ENCODE assay signal across 10 cellular contexts in genomic region chr7:30743371-30744074, GRCh38. TPM values are rescaled to one million over a fixed set of nuclear protein-coding genes. Genes with fewer than 3 reads are reported as not detected.
A peak's percentile ranks its signal among the peaks of the same experiment; 100 is the strongest.
DNase-seq lines count a peak whose midpoint lies in the region; ATAC-seq, FAIRE-seq and TF ChIP-seq lines count a peak whose summit lies in the region.
"Had no signal": no experiment of that assay in that cellular context is flagged by ENCODE, and none has a peak within 500 bp of the region (broad histone marks: within the 10 kb centered on the region; RNA-seq: fewer than 3 reads in every experiment).

No MANE protein-coding gene starts in this region.

- no peak overlapping the region for H2BK12ac ChIP-seq in H1 (ENCODE audit: low read depth, low read length)

- H3K9me3 ChIP-seq in H1 (ENCODE audit: insufficient read depth in 2 of 2, low read depth in 1 of 2, low read length in 1 of 2) = no peaks in the 10 kb centered on the region
- H3K9me3 ChIP-seq in thyroid gland = no peaks in the 10 kb centered on the region
- H3K9me3 ChIP-seq: neutrophil had no signal

- peak; percentile 51 to 63 for TF ChIP-seq RAD21 in H1 (IDR thresholded peaks at IDR 0.05 in 1 of 2, conservative IDR thresholded peaks at IDR 0.05 in 1 of 2; ENCODE audit: low read depth in 2 of 2, low read length in 2 of 2)

- POLR2A ChIA-PET in H1 (lab: Charles Lee; ENCODE audit: partially characterized antibody) = no interaction called here

- CTCF ChIA-PET in H1 (lab: Charles Lee; ENCODE audit: partially characterized antibody) = interaction anchor here (1.2 to 9.5 kb wide), 4 partner anchors 25 to 79 kb away, joined by 4 to 162 read pairs (median 6); no protein-coding TSS in a partner anchor

- TF ChIP-seq POLR2A in H1 (IDR thresholded peaks at IDR 0.05; ENCODE audit: control extremely low read depth in 1 of 2, low read depth in 2 of 2, low read length in 2 of 2) = no peak
- no peak for TF ChIP-seq POLR2A in thyroid gland (IDR thresholded peaks at IDR 0.05)

- DNase-seq in GM03348 (ENCODE audit: low spot score) (peak; percentile 52), H1 (ENCODE audit: low read depth in 1 of 2, low spot score in 2 of 2) (no peak), myocyte (ENCODE audit: low read depth) (peak; percentile 50), thyroid gland (no peak)
- no peak for DNase-seq in activated CD4-positive, alpha-beta T cell treated with anti-CD3 and anti-CD28 coated beads, Interleukin-2, amount 50 U/mL, for 48 hours

- TF ChIP-seq EP300 in H1 (IDR thresholded peaks at IDR 0.05; ENCODE audit: borderline replicate concordance in 1 of 2, low read depth in 2 of 2, low read length in 2 of 2) = peak in 1 of 2 experiments; percentile 58; a peak in 1 of 3 replicates

- no peak overlapping the region for H2BK20ac ChIP-seq in H1 (ENCODE audit: low read length)

- H4K5ac ChIP-seq in H1 (ENCODE audit: insufficient read length, low read depth, low read length) = no peak overlapping the region

- H3K18ac ChIP-seq in H1 (ENCODE audit: extremely low read depth, low read length) = no peak overlapping the region

- H4K8ac ChIP-seq in H1 (ENCODE audit: extremely low read depth, insufficient read depth, low read length) = no peak overlapping the region

- H3K23me2 ChIP-seq in H1 (ENCODE audit: low read depth, low read length) = no peaks in the 10 kb centered on the region

- intact Hi-C loops in thyroid gland (cut with DNase I) = no loop called here

- no peak overlapping the region for H3K23ac ChIP-seq in H1 (ENCODE audit: insufficient read length)

- H4K20me1 ChIP-seq in H1 (replicated peaks in 1 of 2; ENCODE audit: control insufficient read depth in 1 of 2, insufficient read depth in 2 of 2, low read length in 2 of 2) = no peaks in the 10 kb centered on the region

- H3K14ac ChIP-seq in H1 (ENCODE audit: insufficient read length) = no peak overlapping the region

- H3K36me3 ChIP-seq in H1 (ENCODE audit: control insufficient read depth in 2 of 4, insufficient read depth in 4 of 4, low read length in 3 of 4) (no peaks in the 10 kb centered on the region), thyroid gland (no peaks in the 10 kb centered on the region)
- H3K36me3 ChIP-seq: neutrophil had no signal

- H2BK120ac ChIP-seq in H1 (replicated peaks; ENCODE audit: low read depth, low read length) = no peak overlapping the region

- H3K27ac ChIP-seq in H1 (ENCODE audit: low read depth, low read length) (no peak overlapping the region), thyroid gland (no peak overlapping the region)
- H3K27ac ChIP-seq: neutrophil had no signal

- 0 out of 2 replicates have a peak, but pooled peaks have one; percentile 11 for TF ChIP-seq CTCF in LNCAP (IDR thresholded peaks at IDR 0.05)
- peak; percentile 30 to 35 (median 33) for TF ChIP-seq CTCF in H1 (IDR thresholded peaks at IDR 0.05; ENCODE audit: control extremely low read depth in 1 of 3, insufficient read depth in 1 of 3, low read depth in 1 of 3, low read length in 3 of 3)
- TF ChIP-seq CTCF in thyroid gland (IDR thresholded peaks at IDR 0.05) = no peak

- no peak overlapping the region for H3K4ac ChIP-seq in H1 (replicated peaks; ENCODE audit: insufficient read length, low read depth, low read length)

- H3K27me3 ChIP-seq in H1 (replicated peaks in 1 of 4; ENCODE audit: control insufficient read depth in 3 of 4, extremely low read depth in 1 of 4, insufficient read depth in 3 of 4, low read length in 3 of 4) (no peaks in the 10 kb centered on the region), thyroid gland (no peaks in the 10 kb centered on the region)

- H2AK5ac ChIP-seq in H1 (ENCODE audit: low read depth, low read length) = no peak overlapping the region

- no peaks in the 10 kb centered on the region; a peak in 1 of 7 replicates for H3K4me1 ChIP-seq in H1 (replicated peaks in 1 of 4; ENCODE audit: control insufficient read depth in 3 of 4, insufficient read depth in 4 of 4, low read length in 3 of 4)
- H3K4me1 ChIP-seq in thyroid gland = peaks cover 0 to 4% of the 10 kb centered on the region in 2 donors

- no peak overlapping the region for H2BK5ac ChIP-seq in H1 (ENCODE audit: low read depth, low read length)

- H3K4me3 ChIP-seq in H1 (ENCODE audit: extremely low read depth in 1 of 4, insufficient read depth in 2 of 4, low read depth in 3 of 4, low read length in 4 of 4) (no peak overlapping the region), thyroid gland (replicated peaks in 1 of 3) (no peak overlapping the region)

- H4K91ac ChIP-seq in H1 (replicated peaks; ENCODE audit: insufficient read length, low read length) = no peak overlapping the region

- H2BK15ac ChIP-seq in H1 (ENCODE audit: low read length) = no peak overlapping the region

- no peak overlapping the region for H3K56ac ChIP-seq in H1 (replicated peaks; ENCODE audit: insufficient read length, low read depth, low read length)

- H3K79me1 ChIP-seq in H1 (ENCODE audit: low read depth, low read length) = no peaks in the 10 kb centered on the region

- 80% methylated on average over 8 of the region's 8 CpGs; no CpG with 5 or more reads in 1 of the 2 experiments for WGBS in H1 (ENCODE audit: extremely low coverage in 1 of 2, insufficient coverage in 1 of 2, insufficient read length in 1 of 2, insufficient replicate concordance in 2 of 2, low coverage in 1 of 2, low lambda C conversion rate in 2 of 2, missing lambda C conversion rate in 1 of 2), 2 experiments
- WGBS in thyroid gland, 2 donors = 60 to 61% methylated on average over 8 of the region's 8 CpGs

- no peak overlapping the region for H2AFZ ChIP-seq in H1 (ENCODE audit: low read length)

- no peak overlapping the region for H3K9ac ChIP-seq in H1 (replicated peaks in 1 of 4; ENCODE audit: extremely low read depth in 1 of 4, low read depth in 3 of 4, low read length in 3 of 4)

- H3K79me2 ChIP-seq in H1 (ENCODE audit: control insufficient read depth in 1 of 2, insufficient read depth in 2 of 2, low read length in 2 of 2) = no peaks in the 10 kb centered on the region

- no peak for ATAC-seq in HG03565 (IDR thresholded peaks at IDR 0.05; ENCODE audit: unreplicated experiment)
- ATAC-seq in GM18519 (IDR thresholded peaks at IDR 0.05; ENCODE audit: low FRiP score, unreplicated experiment) = no peak

- FAIRE-seq in H1 (lab: Jason Lieb, UNC) = no peak
- FAIRE-seq: endothelial cell of umbilical vein had no signal

- H3K4me2 ChIP-seq in H1 (ENCODE audit: insufficient read depth in 1 of 2, low read depth in 2 of 2, low read length in 2 of 2) = no peak overlapping the region

TF ChIP-seq in H1, 55 proteins besides CTCF, POLR2A, EP300 and RAD21:
- no peak for TF ChIP-seq GTF2F1 (IDR thresholded peaks at IDR 0.05; ENCODE audit: borderline replicate concordance, low read depth, low read length)
- no peak for TF ChIP-seq BRCA1 (IDR thresholded peaks at IDR 0.05; ENCODE audit: low read depth, low read length)
- TF ChIP-seq FOSL1 (IDR thresholded peaks at IDR 0.05; ENCODE audit: insufficient read depth, low read depth, low read length) = no peak
- TF ChIP-seq RNF2 (IDR thresholded peaks at IDR 0.05; ENCODE audit: borderline replicate concordance, low read depth, low read length, missing control alignments, poor library complexity, severe bottlenecking) = no peak
- TF ChIP-seq, protein P1, sequence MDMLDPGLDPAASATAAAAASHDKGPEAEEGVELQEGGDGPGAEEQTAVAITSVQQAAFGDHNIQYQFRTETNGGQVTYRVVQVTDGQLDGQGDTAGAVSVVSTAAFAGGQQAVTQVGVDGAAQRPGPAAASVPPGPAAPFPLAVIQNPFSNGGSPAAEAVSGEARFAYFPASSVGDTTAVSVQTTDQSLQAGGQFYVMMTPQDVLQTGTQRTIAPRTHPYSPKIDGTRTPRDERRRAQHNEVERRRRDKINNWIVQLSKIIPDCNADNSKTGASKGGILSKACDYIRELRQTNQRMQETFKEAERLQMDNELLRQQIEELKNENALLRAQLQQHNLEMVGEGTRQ (IDR thresholded peaks at IDR 0.05; ENCODE audit: low read length) = no peak
- no peak for TF ChIP-seq CBX8 (IDR thresholded peaks at IDR 0.05; ENCODE audit: borderline replicate concordance, low read depth, low read length)
- no peak for TF ChIP-seq EGR1 (IDR thresholded peaks at IDR 0.05; ENCODE audit: borderline replicate concordance, low read depth, low read length)
- TF ChIP-seq SP4 (IDR thresholded peaks at IDR 0.05; ENCODE audit: low read length) = no peak
- no peak for TF ChIP-seq KDM4A (IDR thresholded peaks at IDR 0.05; ENCODE audit: low read depth, low read length, severe bottlenecking)
- no peak for TF ChIP-seq BACH1 (IDR thresholded peaks at IDR 0.05; ENCODE audit: low read length)
- no peak for TF ChIP-seq SIRT6 (IDR thresholded peaks at IDR 0.05; ENCODE audit: low read length)
- TF ChIP-seq RXRA (IDR thresholded peaks at IDR 0.05; ENCODE audit: insufficient read depth, low read depth, low read length) = no peak

RNA-seq across cellular contexts. Expression of gene INMT, which starts 8.4 kb away (rescaled TPM):
- total RNA-seq in H1 (2021; fragmentation: NEBNext Ultra II Directional; extraction: Animal tissue kit (Norgen Biotek cat#: 25700)) = 0.60 and 0.84 TPM in 2 replicates
- 0.94 and 1.2 TPM in 2 replicates for polyA plus RNA-seq in H1 (2011; rRNA removed)
- 1.8 TPM for polyA plus RNA-seq in H1 (2011; cell fraction: cytosol; rRNA removed)
- polyA plus RNA-seq in H1 (2011; cell fraction: nucleus; rRNA removed) = 4.0 TPM
- polyA plus RNA-seq in H1 (2012, experiment 1 of 2) = 0.71 to 2.0 TPM (median 1.0 TPM) in 4 replicates
- 0.22 TPM for polyA plus RNA-seq in H1 (2012, experiment 2 of 2)
- 0.39 TPM for polyA plus RNA-seq in H1 (2013, experiment 1 of 2)
- 0.11 TPM for polyA plus RNA-seq in H1 (2013, experiment 2 of 2)
- polyA minus RNA-seq in H1 (2011; rRNA and poly(A)+ RNA removed) = 1.1 and 1.9 TPM in 2 replicates
- polyA minus RNA-seq in H1 (2011; cell fraction: cytosol; rRNA and poly(A)+ RNA removed) = 0.73 TPM
- 2.9 TPM for polyA minus RNA-seq in H1 (2011; cell fraction: nucleus; rRNA and poly(A)+ RNA removed)
- total RNA-seq in myocyte (3.7 and 5.4 TPM in 2 replicates), thyroid gland (10 to 100 TPM; 19.9 to 47.3 (median 30.1) TPM)
- polyA plus RNA-seq in myocyte (2012) = 0.64 TPM
- total RNA-seq: endothelial cell of umbilical vein had no signal
- polyA plus RNA-seq: endothelial cell of umbilical vein had no signal

RNA-seq across cellular contexts. Expression of gene MINDY4, which starts 27.7 kb away (rescaled TPM):
- total RNA-seq in H1 (2021; fragmentation: NEBNext Ultra II Directional; extraction: Animal tissue kit (Norgen Biotek cat#: 25700)) = 3.6 and 3.8 TPM in 2 replicates
- polyA plus RNA-seq in H1 (2011; rRNA removed) = 1.3 and 1.6 TPM in 2 replicates
- polyA plus RNA-seq in H1 (2011; cell fraction: cytosol; rRNA removed) = 1.8 TPM
- 3.1 TPM for polyA plus RNA-seq in H1 (2011; cell fraction: nucleus; rRNA removed)
- 2.2 to 3.3 TPM (median 2.6 TPM) in 4 replicates for polyA plus RNA-seq in H1 (2012, experiment 1 of 2)
- polyA plus RNA-seq in H1 (2012, experiment 2 of 2) = 2.2 TPM
- 1.6 TPM for polyA plus RNA-seq in H1 (2013, experiment 1 of 2)
- polyA plus RNA-seq in H1 (2013, experiment 2 of 2) = 1.5 TPM
- polyA minus RNA-seq in H1 (2011; rRNA and poly(A)+ RNA removed) = 2.2 and 2.6 TPM in 2 replicates
- polyA minus RNA-seq in H1 (2011; cell fraction: cytosol; rRNA and poly(A)+ RNA removed) = 0.66 TPM
- polyA minus RNA-seq in H1 (2011; cell fraction: nucleus; rRNA and poly(A)+ RNA removed) = 5.3 TPM
- total RNA-seq in myocyte = 2.0 and 2.9 TPM in 2 replicates
- 1.7 TPM for polyA plus RNA-seq in myocyte (2012)
- total RNA-seq in thyroid gland = 10 to 100 TPM; 17.9 to 33.2 (median 29.7) TPM

Comparison
In these comparisons a context has a peak if more than half of its experiments do, and no peak if none do; other contexts are left out.
1. DNase-seq: peak in GM03348 (single experiment) and myocyte (single experiment); none in H1 (0 of 2), thyroid gland (0 of 2) and activated CD4-positive, alpha-beta T cell treated with anti-CD3 and anti-CD28 coated beads, Interleukin-2, amount 50 U/mL, for 48 hours (0 of 2).
2. CTCF ChIP-seq: peak in LNCAP (single experiment) and H1 (3 of 3); none in thyroid gland (0 of 6).